26 cellular contexts compared by ENCODE assay signal in genomic region chr1:19625264-19625663, GRCh38. TPM values are rescaled to one million over a fixed set of nuclear protein-coding genes. Genes with fewer than 3 reads are reported as not detected.
"Had no signal": no experiment of that assay in that cellular context is flagged by ENCODE, and none has a peak within 500 bp of the region (broad histone marks: within the 10 kb centered on the region; RNA-seq: fewer than 3 reads in every experiment).

No MANE protein-coding gene starts in this region.

- H3K4me3 ChIP-seq: Peyer's patch, SJCRH30 had no signal

- DNase-seq: KBM-7, MV-4-11, NCI-H1048, NCI-H1105, NCI-H1417, NCI-H1436 treated with DMSO at 0.1 percent for 48 hours, NCI-H1694, NCI-H1930, NCI-H2081, NCI-H2107, NCI-H2227 treated with DMSO at 0.1 percent for 48 hours, NCI-H510A, NCI-H524 treated with DMSO at 0.1 percent for 48 hours, NCI-H69, NCI-H774, PC-3, Peyer's patch, SHP77 treated with DMSO at 0.1 percent for 48 hours, SJCRH30 had no signal

- H3K4me1 ChIP-seq: SJCRH30 had no signal

- ATAC-seq: PC-3, Right ventricle myocardium inferior, SK-N-SH treated with all-trans-retinoic acid at 6 μM for 48 hours had no signal

- H3K9me3 ChIP-seq: Peyer's patch, SJCRH30 had no signal

- H3K27me3 ChIP-seq: Peyer's patch, SJCRH30 had no signal

- H3K27ac ChIP-seq: Peyer's patch, SJCRH30 had no signal

RNA-seq across cellular contexts. Expression of gene NBL1, which starts 18.8 kb away (rescaled TPM):
- total RNA-seq: OCI-LY7 had no signal

RNA-seq across cellular contexts. Expression of gene HTR6, which starts 39.4 kb away (rescaled TPM):
- total RNA-seq: HT-29, LHCN-M2, MCF 10A, OCI-LY7, PC-3, Right ventricle myocardium inferior, RPMI7951, SJCRH30 had no signal
